1 cellular context compared by ENCODE assay signal in genomic region chr15:89770041-89770440, GRCh38.
TF ChIP-seq lines count a peak whose summit lies in the region.

No MANE protein-coding gene starts in this region.

TF ChIP-seq in IMR-90, 13 proteins besides CTCF, POLR2A, EP300 and RAD21:
- no peak for TF ChIP-seq RCOR1 (IDR thresholded peaks at IDR 0.05; ENCODE audit: insufficient replicate concordance, low read length)
- TF ChIP-seq MAZ (IDR thresholded peaks at IDR 0.05; ENCODE audit: borderline replicate concordance, low read depth, low read length) = no peak
- no peak for TF ChIP-seq SMC3 (IDR thresholded peaks at IDR 0.05; ENCODE audit: low read depth, low read length)
- TF ChIP-seq NFE2L2 (IDR thresholded peaks at IDR 0.05; ENCODE audit: low read depth, low read length) = no peak
- no peak for TF ChIP-seq BHLHE40 (IDR thresholded peaks at IDR 0.05; ENCODE audit: low read depth, low read length)
- no peak for TF ChIP-seq MAFK (IDR thresholded peaks at IDR 0.05; ENCODE audit: low read depth, low read length)
- TF ChIP-seq RFX5 (IDR thresholded peaks at IDR 0.05; ENCODE audit: low read depth, low read length) = no peak
- no peak for TF ChIP-seq FOS (IDR thresholded peaks at IDR 0.05; ENCODE audit: low read depth, low read length)
- TF ChIP-seq CHD1 (IDR thresholded peaks at IDR 0.05; ENCODE audit: low read depth, low read length) = no peak
- no peak for TF ChIP-seq ELK1 (IDR thresholded peaks at IDR 0.05; ENCODE audit: borderline replicate concordance, low read depth, low read length)
- no peak for TF ChIP-seq MXI1 (IDR thresholded peaks at IDR 0.05; ENCODE audit: borderline replicate concordance, low read depth, low read length)
- TF ChIP-seq USF2 (IDR thresholded peaks at IDR 0.05; ENCODE audit: low read depth, low read length) = no peak
- TF ChIP-seq CEBPB (IDR thresholded peaks at IDR 0.05; ENCODE audit: low read depth, low read length) = no peak
TF ChIP-seq in IMR-90: peak in this region for 0.
